27 cellular contexts compared by ENCODE assay signal in genomic region chr21:26659181-26659580, GRCh38.
DNase-seq lines count a peak whose midpoint lies in the region; ATAC-seq and TF ChIP-seq lines count a peak whose summit lies in the region.
"Had no signal": no experiment of that assay in that cellular context is flagged by ENCODE, and none has a peak within 500 bp of the region (broad histone marks: within the 10 kb centered on the region; RNA-seq: fewer than 3 reads in every experiment).

No MANE protein-coding gene starts in this region.

- H3K27me3 ChIP-seq in BE2C, result no peaks in the 10 kb centered on the region
- no peaks in the 10 kb centered on the region for H3K27me3 ChIP-seq in CD4-positive, alpha-beta memory T cell (ENCODE audit: insufficient read depth, low read length)
- H3K27me3 ChIP-seq: adrenal gland, left lung had no signal

- no peak overlapping the region for H3K4me3 Mint-ChIP-seq in glutamatergic neuron (ENCODE audit: unreplicated experiment)
- no peak overlapping the region for H3K4me3 Mint-ChIP-seq in CD4-positive, alpha-beta memory T cell
- H3K4me3 Mint-ChIP-seq in stimulated activated memory B cell treated with anti-CD40 and anti-IgM and Interleukin-4, amounts not matched to agents 10 μg/mL and 1 μg/mL and 100 μg/mL, for 72 hours, result no peak overlapping the region
- H3K4me3 Mint-ChIP-seq: activated CD8-positive, alpha-beta T cell treated with anti-CD3 and anti-CD28 coated beads, Interleukin-2, amount 10 ng/mL, durations not matched to agents 7 days and 5 days; B cell; H9; immature natural killer cell; natural killer cell had no signal

- TF ChIP-seq CTCF in BE2C (IDR thresholded peaks at IDR 0.05; ENCODE audit: low read depth, low read length), result no peak
- TF ChIP-seq CTCF in choroid plexus epithelial cell (conservative IDR thresholded peaks at IDR 0.05; ENCODE audit: low read depth, low read length), result no peak
- no peak for TF ChIP-seq CTCF in glutamatergic neuron (IDR thresholded peaks at IDR 0.05; ENCODE audit: partially characterized antibody, unreplicated experiment)

- H3K4me1 Mint-ChIP-seq in glutamatergic neuron (ENCODE audit: low read depth, unreplicated experiment), result peaks cover 7% of the 10 kb centered on the region
- no peaks in the 10 kb centered on the region for H3K4me1 Mint-ChIP-seq in CD4-positive, alpha-beta memory T cell
- no peaks in the 10 kb centered on the region for H3K4me1 Mint-ChIP-seq in stimulated activated memory B cell treated with anti-CD40 and anti-IgM and Interleukin-4, amounts not matched to agents 10 μg/mL and 1 μg/mL and 100 μg/mL, for 72 hours
- H3K4me1 Mint-ChIP-seq: B cell, H9, immature natural killer cell, natural killer cell had no signal

- intact Hi-C loops in CD4-positive, alpha-beta memory T cell (cut with micrococcal nuclease), result no loop called here

- no peaks in the 10 kb centered on the region for H3K36me3 ChIP-seq in BE2C
- H3K36me3 ChIP-seq in CD4-positive, alpha-beta memory T cell (ENCODE audit: insufficient read depth, low read length), result no peaks in the 10 kb centered on the region
- H3K36me3 ChIP-seq: adrenal gland, left lung had no signal

- peaks cover 8% of the 10 kb centered on the region for H3K4me1 ChIP-seq in BE2C
- no peaks in the 10 kb centered on the region for H3K4me1 ChIP-seq in CD4-positive, alpha-beta memory T cell (ENCODE audit: insufficient read depth, low read length)
- H3K4me1 ChIP-seq: A549, adrenal gland, Caco-2, left lung had no signal

- peaks cover 3% of the 10 kb centered on the region for H3K27me3 Mint-ChIP-seq in glutamatergic neuron (ENCODE audit: unreplicated experiment)
- no peaks in the 10 kb centered on the region for H3K27me3 Mint-ChIP-seq in CD4-positive, alpha-beta memory T cell
- H3K27me3 Mint-ChIP-seq in stimulated activated memory B cell treated with anti-CD40 and anti-IgM and Interleukin-4, amounts not matched to agents 10 μg/mL and 1 μg/mL and 100 μg/mL, for 72 hours, result no peaks in the 10 kb centered on the region

- no peaks in the 10 kb centered on the region for H3K9me3 ChIP-seq in BE2C
- H3K9me3 ChIP-seq in CD4-positive, alpha-beta memory T cell (ENCODE audit: control insufficient read depth in 1 of 2, low read length in 2 of 2), result no peaks in the 10 kb centered on the region
- H3K9me3 ChIP-seq: A549 had no signal

- H3K27ac Mint-ChIP-seq in glutamatergic neuron (ENCODE audit: unreplicated experiment), result peak overlapping the region; percentile 31
- H3K27ac Mint-ChIP-seq in CD4-positive, alpha-beta memory T cell, result no peak overlapping the region
- no peak overlapping the region for H3K27ac Mint-ChIP-seq in stimulated activated memory B cell treated with anti-CD40 and anti-IgM and Interleukin-4, amounts not matched to agents 10 μg/mL and 1 μg/mL and 100 μg/mL, for 72 hours
- H3K27ac Mint-ChIP-seq: activated CD8-positive, alpha-beta T cell treated with anti-CD3 and anti-CD28 coated beads, Interleukin-2, amount 10 ng/mL, durations not matched to agents 7 days and 5 days; B cell; H9; immature natural killer cell; natural killer cell had no signal

- H3K4me3 ChIP-seq in BE2C (ENCODE audit: low read depth, low read length) (no peak overlapping the region), choroid plexus epithelial cell (ENCODE audit: low read depth, low read length) (no peak overlapping the region)
- no peak overlapping the region for H3K4me3 ChIP-seq in CD4-positive, alpha-beta memory T cell (ENCODE audit: low read length in 2 of 2)
- H3K4me3 ChIP-seq: A549, adrenal gland, coronary artery, left lung had no signal

- DNase-seq in BE2C (peak; percentile 5), NCI-H2171 (lab: John Stamatoyannopoulos, UW) (peak; percentile 57), choroid plexus epithelial cell (ENCODE audit: low read depth) (peak; percentile 1), glutamatergic neuron (peak; percentile 31)
- DNase-seq in CD4-positive, alpha-beta memory T cell, result no peak
- no peak for DNase-seq in activated CD4-positive, alpha-beta T cell treated with anti-CD3 and anti-CD28 coated beads, Interleukin-2, amount 50 U/mL, for 48 hours
- no peak for DNase-seq in activated naive CD4-positive, alpha-beta T cell treated with Interleukin-2 at 50 U/mL for 16 hours
- DNase-seq: activated CD4-positive, CD25-positive, alpha-beta regulatory T cell treated with anti-CD3 and anti-CD28 coated beads, Interleukin-2, amount 50 U/mL, for 72 hours; activated CD8-positive, alpha-beta T cell treated with anti-CD3 and anti-CD28 coated beads, Interleukin-2, amount 10 ng/mL, durations not matched to agents 7 days and 5 days; activated gamma-delta T cell treated with Interleukin-2 at 50 U/mL for 16 hours; adrenal gland; Caco-2; H9; hippocampal formation; immature natural killer cell; left lung; midbrain; natural killer cell; NCI-H2081 treated with DMSO at 0.1 percent for 48 hours; NCI-H510A treated with DMSO at 0.1 percent for 48 hours; NK-92 treated with Interleukin-12 subunit alpha and Interleukin-12 subunit beta, amount 100 ng/mL, for 24 hours; small intestine; T-helper 1 cell had no signal

- H3K9me3 Mint-ChIP-seq in glutamatergic neuron (ENCODE audit: unreplicated experiment), result peaks cover 4% of the 10 kb centered on the region
- H3K9me3 Mint-ChIP-seq in CD4-positive, alpha-beta memory T cell, result peaks cover 0 to 6% (median 0%) of the 10 kb centered on the region in 8 donors
- peaks cover 5% of the 10 kb centered on the region for H3K9me3 Mint-ChIP-seq in stimulated activated memory B cell treated with anti-CD40 and anti-IgM and Interleukin-4, amounts not matched to agents 10 μg/mL and 1 μg/mL and 100 μg/mL, for 72 hours

- POLR2A ChIA-PET in CD4-positive, alpha-beta memory T cell (lab: Charles Lee; ENCODE audit: partially characterized antibody), result no interaction called here

- peaks cover 15% of the 10 kb centered on the region for H3K36me3 Mint-ChIP-seq in glutamatergic neuron (ENCODE audit: unreplicated experiment)
- H3K36me3 Mint-ChIP-seq in CD4-positive, alpha-beta memory T cell, result no peaks in the 10 kb centered on the region
- H3K36me3 Mint-ChIP-seq in stimulated activated memory B cell treated with anti-CD40 and anti-IgM and Interleukin-4, amounts not matched to agents 10 μg/mL and 1 μg/mL and 100 μg/mL, for 72 hours, result no peaks in the 10 kb centered on the region
- H3K36me3 Mint-ChIP-seq: natural killer cell had no signal

- no peak overlapping the region for H3K27ac ChIP-seq in CD4-positive, alpha-beta memory T cell (ENCODE audit: low read depth, low read length)
- H3K27ac ChIP-seq: A549, adrenal gland, coronary artery, left lung had no signal

- no peak for ATAC-seq in stimulated activated memory B cell treated with anti-CD40 and anti-IgM and Interleukin-4, amounts not matched to agents 10 μg/mL and 1 μg/mL and 100 μg/mL, for 72 hours
- ATAC-seq: A549; activated CD8-positive, alpha-beta T cell treated with anti-CD3 and anti-CD28 coated beads, Interleukin-2, amount 10 ng/mL, durations not matched to agents 7 days and 5 days; left lung; natural killer cell had no signal

- CTCF ChIA-PET in CD4-positive, alpha-beta memory T cell (lab: Charles Lee; ENCODE audit: partially characterized antibody), result no interaction called here

Comparison
In these comparisons a context has a peak if more than half of its experiments do, and no peak if none do; other contexts are left out.
1. DNase-seq: peak in BE2C (single experiment), NCI-H2171 (single experiment), choroid plexus epithelial cell (single experiment) and glutamatergic neuron (single experiment); none in CD4-positive, alpha-beta memory T cell (0 of 5), activated CD4-positive, alpha-beta T cell treated with anti-CD3 and anti-CD28 coated beads, Interleukin-2, amount 50 U/mL, for 48 hours (0 of 2) and activated naive CD4-positive, alpha-beta T cell treated with Interleukin-2 at 50 U/mL for 16 hours (single experiment).